ENCODE assay signal across 8 cellular contexts in the genomic region with DNA sequence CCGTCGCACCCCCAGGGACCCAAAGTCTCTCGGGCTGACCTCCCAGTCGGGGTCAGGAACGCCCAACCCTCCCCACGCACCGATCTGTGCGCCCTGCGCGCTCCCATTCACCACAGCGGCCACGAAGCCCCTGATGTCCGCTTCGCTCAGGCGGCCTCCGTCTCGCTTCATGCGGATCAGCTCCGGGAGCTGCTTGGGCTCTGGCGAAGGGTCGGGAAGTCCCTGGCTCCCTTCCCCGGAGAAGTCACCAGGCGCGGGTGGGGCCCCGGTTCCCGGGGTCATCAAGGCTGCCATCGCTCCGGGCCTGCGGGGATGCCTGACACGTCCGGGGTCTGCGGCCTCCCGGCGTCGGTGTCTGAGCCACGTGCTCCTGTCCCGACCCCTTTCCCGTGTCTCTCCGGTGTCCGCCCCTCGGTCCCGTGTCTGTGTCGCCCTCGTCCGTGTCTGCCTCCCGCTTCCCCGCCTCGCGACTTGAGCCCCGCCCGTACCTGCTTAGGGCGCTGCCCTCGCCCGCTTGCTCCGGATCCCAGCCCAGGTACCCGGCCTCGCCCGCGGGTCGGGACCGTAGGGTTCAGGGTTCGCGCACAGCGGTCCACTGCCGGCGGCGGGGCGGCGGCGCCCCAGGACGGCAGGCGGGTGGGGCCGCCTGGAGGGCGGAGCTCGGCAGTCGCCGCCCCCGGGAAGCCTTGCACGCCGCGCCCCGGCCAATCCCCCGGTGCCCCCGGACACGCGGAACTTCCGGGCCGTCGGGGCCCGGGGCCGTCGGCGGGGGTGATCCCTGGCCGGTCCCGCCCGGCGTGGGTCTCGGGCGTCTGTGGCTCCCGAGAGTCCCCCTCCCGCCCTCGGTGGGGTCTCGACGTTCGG. TPM values are rescaled to one million over a fixed set of nuclear protein-coding genes. Genes with fewer than 3 reads are reported as not detected.
DNase-seq lines count a peak whose midpoint lies in the region; ATAC-seq and TF ChIP-seq lines count a peak whose summit lies in the region.

A gene with protein sequence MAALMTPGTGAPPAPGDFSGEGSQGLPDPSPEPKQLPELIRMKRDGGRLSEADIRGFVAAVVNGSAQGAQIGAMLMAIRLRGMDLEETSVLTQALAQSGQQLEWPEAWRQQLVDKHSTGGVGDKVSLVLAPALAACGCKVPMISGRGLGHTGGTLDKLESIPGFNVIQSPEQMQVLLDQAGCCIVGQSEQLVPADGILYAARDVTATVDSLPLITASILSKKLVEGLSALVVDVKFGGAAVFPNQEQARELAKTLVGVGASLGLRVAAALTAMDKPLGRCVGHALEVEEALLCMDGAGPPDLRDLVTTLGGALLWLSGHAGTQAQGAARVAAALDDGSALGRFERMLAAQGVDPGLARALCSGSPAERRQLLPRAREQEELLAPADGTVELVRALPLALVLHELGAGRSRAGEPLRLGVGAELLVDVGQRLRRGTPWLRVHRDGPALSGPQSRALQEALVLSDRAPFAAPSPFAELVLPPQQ (minus strand): TSS at position 597 of the 864 bp plus-strand sequence. CDS start 303 bp downstream, at position 294.

- peaks cover 13% of the 10 kb centered on the region for H3K27me3 Mint-ChIP-seq in CD4-positive, alpha-beta T cell

- H3K36me3 ChIP-seq in HEK293 (ENCODE audit: control insufficient read depth in 2 of 2, insufficient read depth in 1 of 2, low read length in 2 of 2), result peaks cover 0 to under 1% of the 10 kb centered on the region in 2 experiments; a peak in 1 of 3 replicates
- peaks cover 0 to 20% of the 10 kb centered on the region in 2 donors for H3K36me3 ChIP-seq in left lung

- H3K4me1 Mint-ChIP-seq in CD4-positive, alpha-beta T cell (ENCODE audit: low read depth), result peaks cover 48% of the 10 kb centered on the region

- H3K4me1 ChIP-seq in HEK293 (ENCODE audit: control insufficient read depth, insufficient read depth, low read length) (no peaks in the 10 kb centered on the region; the same call in 1 of the 2 replicates), left lung (peaks cover 10 to 63% of the 10 kb centered on the region in 2 donors)

- H3K4me3 ChIP-seq in HEK293 (ENCODE audit: low read depth, low read length), result no peak within 1 kb of the TSS; the same call in 1 of the 2 replicates
- H3K4me3 ChIP-seq in cardiac fibroblast (replicated peaks in 1 of 2; ENCODE audit: low read depth in 2 of 2, low read length in 2 of 2), result peak within 1 kb of the TSS; percentile 57 to 59
- peak within 1 kb of the TSS; percentile 71 to 85 for H3K4me3 ChIP-seq in left lung

- H3K9me3 ChIP-seq in CD4-positive, alpha-beta T cell (ENCODE audit: control insufficient read depth, low read length), result no peaks in the 10 kb centered on the region
- no peaks in the 10 kb centered on the region for H3K9me3 ChIP-seq in HEK293 (ENCODE audit: control insufficient read depth, insufficient read depth, low read depth, low read length)
- H3K9me3 ChIP-seq in left lung, result no peaks in the 10 kb centered on the region

- peak within 1 kb of the TSS; percentile 90 for H3K27ac Mint-ChIP-seq in CD4-positive, alpha-beta T cell

- peak within 1 kb of the TSS; percentile 90 for H3K27ac ChIP-seq in CD4-positive, alpha-beta T cell (ENCODE audit: low read depth, low read length)
- no peak within 1 kb of the TSS; the same call in 1 of the 2 replicates for H3K27ac ChIP-seq in HEK293 (ENCODE audit: extremely low read depth, low read depth, low read length)
- peak within 1 kb of the TSS; percentile 99 for H3K27ac ChIP-seq in left lung

- ATAC-seq in CD4-positive, alpha-beta T cell (ENCODE audit: poor library complexity), result no peak
- ATAC-seq in left lung, result peak; percentile 29

- peak in 6 of 10 experiments; percentile 49 to 80 (median 62) for DNase-seq in CD4-positive, alpha-beta T cell
- DNase-seq in T-helper 2 cell, result peak; percentile 47 to 83 (median 58)
- peak in 1 of 2 donors; percentile 83 for DNase-seq in cardiac fibroblast (ENCODE audit: low read depth in 2 of 2)
- peak; percentile 89 to 97 for DNase-seq in left lung
- peak; percentile 65 to 71 for DNase-seq in stimulated activated CD4-positive, alpha-beta T cell treated with anti-CD3 and anti-CD28 coated beads, Interleukin-4, amount 100 ng/mL, for 48 hours (ENCODE audit: low read depth in 2 of 2)
- no peak for DNase-seq in DMS153 treated with DMSO at 0.1 percent for 48 hours (lab: John Stamatoyannopoulos, UW; ENCODE audit: unreplicated experiment)
- DNase-seq in HK-2 (ENCODE audit: unreplicated experiment), result no peak

- CTCF ChIA-PET in CD4-positive, alpha-beta T cell (lab: Charles Lee), result interaction anchor here (1.0 to 1.8 kb wide), 2 partner anchors 10 to 33 kb away, joined by 5 to 7 read pairs; a partner anchor contains a TSS
- CTCF ChIA-PET in HEK293 (lab: Yijun Ruan, JAX), result no interaction called here

- H3K36me3 Mint-ChIP-seq in CD4-positive, alpha-beta T cell (ENCODE audit: low read depth), result peaks cover 8% of the 10 kb centered on the region

- no peaks in the 10 kb centered on the region for H3K9me3 Mint-ChIP-seq in CD4-positive, alpha-beta T cell

- H3K4me3 Mint-ChIP-seq in CD4-positive, alpha-beta T cell, result peak within 1 kb of the TSS; percentile 87

- intact Hi-C loops in CD4-positive, alpha-beta T cell (cut with DNase I, micrococcal nuclease), result loop anchor here (2.0 to 5.0 kb wide), 5 partner anchors 15 to 93 kb away; a partner anchor contains a TSS
- intact Hi-C loops in left lung (cut with DNase I), result no loop called here

- no peak for TF ChIP-seq CTCF in CD4-positive, alpha-beta T cell (IDR thresholded peaks at IDR 0.05)
- TF ChIP-seq CTCF in HEK293 (tag by site-specific recombination; IDR thresholded peaks at IDR 0.05), result no peak
- TF ChIP-seq CTCF in cardiac fibroblast (IDR thresholded peaks at IDR 0.05; ENCODE audit: low read depth, low read length), result no peak
- no peak for TF ChIP-seq CTCF in left lung (IDR thresholded peaks at IDR 0.05)

- H3K27me3 ChIP-seq in CD4-positive, alpha-beta T cell (ENCODE audit: control insufficient read depth, insufficient read depth, low read length), result no peaks in the 10 kb centered on the region
- no peaks in the 10 kb centered on the region for H3K27me3 ChIP-seq in left lung

- POLR2A ChIA-PET in CD4-positive, alpha-beta T cell (lab: Charles Lee), result interaction anchor here (1.0 to 6.7 kb wide), 9 partner anchors 9 to 92 kb away, joined by 3 to 258 read pairs (median 7); a partner anchor contains a TSS
- POLR2A ChIA-PET in HEK293 (lab: Yijun Ruan, JAX), result interaction anchor here (0.6 to 1.7 kb wide), 3 partner anchors 17 to 33 kb away, joined by 3 to 6 read pairs (median 4); a partner anchor contains a TSS

TF ChIP-seq in HEK293, 187 proteins besides CTCF, POLR2A, EP300 and RAD21:
- TF ChIP-seq HOXD13 (CRISPR knock-in tag; IDR thresholded peaks at IDR 0.05; ENCODE audit: borderline replicate concordance), result no peak
- TF ChIP-seq, protein P1, sequence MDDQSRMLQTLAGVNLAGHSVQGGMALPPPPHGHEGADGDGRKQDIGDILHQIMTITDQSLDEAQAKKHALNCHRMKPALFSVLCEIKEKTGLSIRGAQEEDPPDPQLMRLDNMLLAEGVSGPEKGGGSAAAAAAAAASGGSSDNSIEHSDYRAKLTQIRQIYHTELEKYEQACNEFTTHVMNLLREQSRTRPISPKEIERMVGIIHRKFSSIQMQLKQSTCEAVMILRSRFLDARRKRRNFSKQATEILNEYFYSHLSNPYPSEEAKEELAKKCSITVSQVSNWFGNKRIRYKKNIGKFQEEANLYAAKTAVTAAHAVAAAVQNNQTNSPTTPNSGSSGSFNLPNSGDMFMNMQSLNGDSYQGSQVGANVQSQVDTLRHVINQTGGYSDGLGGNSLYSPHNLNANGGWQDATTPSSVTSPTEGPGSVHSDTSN (CRISPR knock-in tag; IDR thresholded peaks at IDR 0.05), result peak; percentile 28; the same call in 1 of the 2 replicates
- peak; percentile 28; the same call in 1 of the 2 replicates for TF ChIP-seq KLF1 (tag by site-specific recombination; IDR thresholded peaks at IDR 0.05)
- peak; percentile 87 for TF ChIP-seq KLF8 (tag by site-specific recombination; IDR thresholded peaks at IDR 0.05)
- TF ChIP-seq, protein P2, sequence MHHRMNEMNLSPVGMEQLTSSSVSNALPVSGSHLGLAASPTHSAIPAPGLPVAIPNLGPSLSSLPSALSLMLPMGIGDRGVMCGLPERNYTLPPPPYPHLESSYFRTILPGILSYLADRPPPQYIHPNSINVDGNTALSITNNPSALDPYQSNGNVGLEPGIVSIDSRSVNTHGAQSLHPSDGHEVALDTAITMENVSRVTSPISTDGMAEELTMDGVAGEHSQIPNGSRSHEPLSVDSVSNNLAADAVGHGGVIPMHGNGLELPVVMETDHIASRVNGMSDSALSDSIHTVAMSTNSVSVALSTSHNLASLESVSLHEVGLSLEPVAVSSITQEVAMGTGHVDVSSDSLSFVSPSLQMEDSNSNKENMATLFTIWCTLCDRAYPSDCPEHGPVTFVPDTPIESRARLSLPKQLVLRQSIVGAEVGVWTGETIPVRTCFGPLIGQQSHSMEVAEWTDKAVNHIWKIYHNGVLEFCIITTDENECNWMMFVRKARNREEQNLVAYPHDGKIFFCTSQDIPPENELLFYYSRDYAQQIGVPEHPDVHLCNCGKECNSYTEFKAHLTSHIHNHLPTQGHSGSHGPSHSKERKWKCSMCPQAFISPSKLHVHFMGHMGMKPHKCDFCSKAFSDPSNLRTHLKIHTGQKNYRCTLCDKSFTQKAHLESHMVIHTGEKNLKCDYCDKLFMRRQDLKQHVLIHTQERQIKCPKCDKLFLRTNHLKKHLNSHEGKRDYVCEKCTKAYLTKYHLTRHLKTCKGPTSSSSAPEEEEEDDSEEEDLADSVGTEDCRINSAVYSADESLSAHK (tag by site-specific recombination; IDR thresholded peaks at IDR 0.05), result no peak
TF ChIP-seq in HEK293: peak in this region for 3.

RNA-seq across cellular contexts. Expression of the gene that starts here (rescaled TPM):
- 10 to 100 TPM in 1 of 2 experiments, 1 to 10 TPM in 1; 9.9 to 10.0 TPM for total RNA-seq in CD4-positive, alpha-beta T cell
- 100 to 1,000 TPM; 130 to 256 TPM for total RNA-seq in left lung

Comparison
In these comparisons a context has a peak if more than half of its experiments do, and no peak if none do; other contexts are left out.
1. RNA of the gene that starts here (total RNA-seq): 130 to 256 TPM in left lung; 9.9 to 10.0 TPM in CD4-positive, alpha-beta T cell; every median in the first group is over 10 times any median in the second.
2. DNase-seq: peak in CD4-positive, alpha-beta T cell (6 of 10), T-helper 2 cell (5 of 5), left lung (2 of 2) and stimulated activated CD4-positive, alpha-beta T cell treated with anti-CD3 and anti-CD28 coated beads, Interleukin-4, amount 100 ng/mL, for 48 hours (2 of 2); none in DMS153 treated with DMSO at 0.1 percent for 48 hours (single experiment) and HK-2 (single experiment).
3. intact Hi-C loops: an anchor here in CD4-positive, alpha-beta T cell (2.0 to 5.0 kb wide); none called in left lung.